11 cellular contexts compared by ENCODE assay signal in the genomic region with DNA sequence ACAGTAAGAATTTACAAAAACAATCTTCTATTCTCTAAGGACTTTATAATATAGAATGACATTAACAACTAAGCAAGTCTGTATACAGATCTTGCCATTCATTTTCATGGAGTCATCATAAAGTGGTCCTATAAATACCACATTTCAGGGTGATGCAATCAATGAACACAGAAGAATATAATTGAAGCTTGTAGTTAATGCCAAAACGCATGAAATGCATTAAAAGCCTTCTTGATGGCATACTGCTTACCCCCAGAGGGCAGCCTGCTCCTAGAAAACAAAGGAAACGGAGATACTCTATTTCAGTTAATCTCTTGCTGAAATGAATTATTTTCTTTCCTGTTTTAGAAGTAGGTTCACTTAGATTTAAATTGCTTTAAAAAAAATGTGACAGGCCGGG. TPM values are rescaled to one million over a fixed set of nuclear protein-coding genes. Genes with fewer than 3 reads are reported as not detected.
DNase-seq lines count a peak whose midpoint lies in the region; ATAC-seq, FAIRE-seq and TF ChIP-seq lines count a peak whose summit lies in the region.
"Had no signal": no experiment of that assay in that cellular context is flagged by ENCODE, and none has a peak within 500 bp of the region (broad histone marks: within the 10 kb centered on the region; RNA-seq: fewer than 3 reads in every experiment).

No MANE protein-coding gene starts in this region.

- H3K4me1 ChIP-seq in mesendoderm (ENCODE audit: control insufficient read depth, low read depth, low read length) = no peaks in the 10 kb centered on the region

- H3K9ac ChIP-seq in mesendoderm (ENCODE audit: low read length) = no peak overlapping the region

- no peaks in the 10 kb centered on the region for H3K79me1 ChIP-seq in mesendoderm (ENCODE audit: low read length)

- no peak overlapping the region for H2AK5ac ChIP-seq in mesendoderm (ENCODE audit: low read length)

- no peak overlapping the region for H2BK120ac ChIP-seq in mesendoderm (ENCODE audit: low read depth, low read length)

- H3K56ac ChIP-seq in mesendoderm (ENCODE audit: low read length) = no peak overlapping the region

- no peak overlapping the region for H3K4ac ChIP-seq in mesendoderm (ENCODE audit: low read depth, low read length)

- DNase-seq in EH (ENCODE audit: low read depth) (peak; percentile 84), amniotic stem cell (lab: John Stamatoyannopoulos, UW) (peak; percentile 57), mesendoderm (peak; percentile 32), GM12892 (ENCODE audit: insufficient read length) (no peak)
- peak; percentile 6 for DNase-seq in Jurkat, Clone E6-1 (ENCODE audit: low read depth, low spot score)
- DNase-seq in stimulated activated CD4-positive, alpha-beta T cell treated with anti-CD3 and anti-CD28 coated beads, Interleukin-1b, Interleukin-23, amount 100 ng/mL, for 48 hours = no peak
- DNase-seq: activated CD4-positive, alpha-beta T cell treated with anti-CD3 and anti-CD28 coated beads for 4 hours had no signal

- no peak for TF ChIP-seq POLR2A in GM12892 (IDR thresholded peaks at IDR 0.05; ENCODE audit: low read depth, low read length)

- no peak overlapping the region for H3K27ac ChIP-seq in mesendoderm (ENCODE audit: low read depth, low read length)

- WGBS in mesendoderm (ENCODE audit: extremely low coverage, insufficient coverage, low lambda C conversion rate) = no CpG with 5 or more reads among the region's 3 CpGs

- no peak overlapping the region for H3K18ac ChIP-seq in mesendoderm (ENCODE audit: low read length)

- ATAC-seq in HG03342 (IDR thresholded peaks at IDR 0.05; ENCODE audit: unreplicated experiment) = no peak
- no peak for ATAC-seq in HG03520 (IDR thresholded peaks at IDR 0.05; ENCODE audit: unreplicated experiment)
- ATAC-seq: stimulated activated effector memory CD8-positive, alpha-beta T cell treated with anti-CD3 and anti-CD28 coated beads, Interleukin-12 subunit alpha, Interleukin-12 subunit beta, amount 100 ng/mL, for 72 hours had no signal

- no peak overlapping the region for H3K4me2 ChIP-seq in mesendoderm (ENCODE audit: low read length)

- no peak overlapping the region for H4K8ac ChIP-seq in mesendoderm (ENCODE audit: low read depth, low read length)

- H2BK15ac ChIP-seq in mesendoderm (replicated peaks; ENCODE audit: low read depth) = no peak overlapping the region

- H4K5ac ChIP-seq in mesendoderm (ENCODE audit: low read length) = no peak overlapping the region

- no peaks in the 10 kb centered on the region for H3K27me3 ChIP-seq in mesendoderm (ENCODE audit: insufficient read depth, low read length, poor library complexity)

- H3K36me3 ChIP-seq in mesendoderm (ENCODE audit: control insufficient read depth, insufficient read depth, low read length) = no peaks in the 10 kb centered on the region

- H3K79me2 ChIP-seq in mesendoderm (ENCODE audit: control insufficient read depth, insufficient read depth, low read length) = no peaks in the 10 kb centered on the region

- no peak overlapping the region for H2BK5ac ChIP-seq in mesendoderm (ENCODE audit: low read length)

- FAIRE-seq in GM12892 (lab: Jason Lieb, UNC) = no peak
- FAIRE-seq: keratinocyte had no signal

- no peak overlapping the region for H3K23ac ChIP-seq in mesendoderm (ENCODE audit: low read length)

- no peak overlapping the region for H3K4me3 ChIP-seq in Jurkat, Clone E6-1 (ENCODE audit: low read length)
- H3K4me3 ChIP-seq in mesendoderm (ENCODE audit: low read length) = no peak overlapping the region

RNA-seq across cellular contexts. Expression of a gene that starts 45.2 kb away (rescaled TPM):
- polyA plus RNA-seq in Jurkat, Clone E6-1 (2012; ENCODE audit: insufficient read depth, insufficient read length) = 0.26 TPM
- 0.70 TPM for polyA plus RNA-seq in mesendoderm (2013, experiment 1 of 2)
- 0.70 TPM for polyA plus RNA-seq in mesendoderm (2013, experiment 2 of 2)
- not detected for polyA plus RNA-seq in GM12892 (2012; ENCODE audit: missing spikeins)
- polyA plus RNA-seq: keratinocyte had no signal

Comparison
In these comparisons a context has a peak if more than half of its experiments do, and no peak if none do; other contexts are left out.
1. DNase-seq: peak in EH (single experiment), Jurkat, Clone E6-1 (single experiment), amniotic stem cell (single experiment) and mesendoderm (single experiment); none in GM12892 (single experiment) and stimulated activated CD4-positive, alpha-beta T cell treated with anti-CD3 and anti-CD28 coated beads, Interleukin-1b, Interleukin-23, amount 100 ng/mL, for 48 hours (single experiment).